ENCODE assay signal across 18 cellular contexts in genomic region chr6:52015953-52016352, GRCh38.
"Had no signal": no experiment of that assay in that cellular context is flagged by ENCODE, and none has a peak within 500 bp of the region (broad histone marks: within the 10 kb centered on the region; RNA-seq: fewer than 3 reads in every experiment).

No MANE protein-coding gene starts in this region.

- H3K9me3 Mint-ChIP-seq: activated B cell treated with CpG ODN at 0.5 μM for 24 hours; activated CD4-positive, alpha-beta T cell treated with anti-CD3 and anti-CD28 coated beads, Interleukin-2, amount 10 ng/mL, durations not matched to agents 24 days and 14 days; naive thymus-derived CD8-positive, alpha-beta T cell had no signal

- H3K36me3 Mint-ChIP-seq: naive thymus-derived CD8-positive, alpha-beta T cell had no signal

- H3K27me3 Mint-ChIP-seq: activated B cell treated with CpG ODN at 0.5 μM for 24 hours had no signal

- DNase-seq: activated B cell treated with CpG ODN at 0.5 μM for 24 hours; activated CD4-positive, alpha-beta T cell treated with anti-CD3 and anti-CD28 coated beads, Interleukin-2, amount 10 ng/mL, durations not matched to agents 24 days and 14 days; activated CD8-positive, alpha-beta memory T cell treated with anti-CD3 and anti-CD28 coated beads for 24 hours; activated naive CD4-positive, alpha-beta T cell treated with anti-CD3 and anti-CD28 coated beads, Interleukin-2, amount 50 U/mL, for 16 hours; activated T-cell treated with anti-CD3 and anti-CD28 coated beads for 4 hours; adrenal gland; caudate nucleus; colonic mucosa; effector CD4-positive, alpha-beta T cell; foreskin keratinocyte; head of caudate nucleus; mucosa of descending colon; naive thymus-derived CD8-positive, alpha-beta T cell; posterior cingulate gyrus; right cardiac atrium; stimulated activated naive CD4-positive, alpha-beta T cell; substantia nigra; transverse colon had no signal

- ATAC-seq: foreskin keratinocyte; mucosa of descending colon; naive thymus-derived CD8-positive, alpha-beta T cell; right cardiac atrium had no signal

- H3K4me1 Mint-ChIP-seq: activated CD4-positive, alpha-beta T cell treated with anti-CD3 and anti-CD28 coated beads, Interleukin-2, amount 10 ng/mL, durations not matched to agents 24 days and 14 days; naive thymus-derived CD8-positive, alpha-beta T cell had no signal

- H3K4me3 Mint-ChIP-seq: activated B cell treated with CpG ODN at 0.5 μM for 24 hours; activated CD4-positive, alpha-beta T cell treated with anti-CD3 and anti-CD28 coated beads, Interleukin-2, amount 10 ng/mL, durations not matched to agents 24 days and 14 days; naive thymus-derived CD8-positive, alpha-beta T cell had no signal
